ENCODE assay signal across 1 cellular context in the genomic region with DNA sequence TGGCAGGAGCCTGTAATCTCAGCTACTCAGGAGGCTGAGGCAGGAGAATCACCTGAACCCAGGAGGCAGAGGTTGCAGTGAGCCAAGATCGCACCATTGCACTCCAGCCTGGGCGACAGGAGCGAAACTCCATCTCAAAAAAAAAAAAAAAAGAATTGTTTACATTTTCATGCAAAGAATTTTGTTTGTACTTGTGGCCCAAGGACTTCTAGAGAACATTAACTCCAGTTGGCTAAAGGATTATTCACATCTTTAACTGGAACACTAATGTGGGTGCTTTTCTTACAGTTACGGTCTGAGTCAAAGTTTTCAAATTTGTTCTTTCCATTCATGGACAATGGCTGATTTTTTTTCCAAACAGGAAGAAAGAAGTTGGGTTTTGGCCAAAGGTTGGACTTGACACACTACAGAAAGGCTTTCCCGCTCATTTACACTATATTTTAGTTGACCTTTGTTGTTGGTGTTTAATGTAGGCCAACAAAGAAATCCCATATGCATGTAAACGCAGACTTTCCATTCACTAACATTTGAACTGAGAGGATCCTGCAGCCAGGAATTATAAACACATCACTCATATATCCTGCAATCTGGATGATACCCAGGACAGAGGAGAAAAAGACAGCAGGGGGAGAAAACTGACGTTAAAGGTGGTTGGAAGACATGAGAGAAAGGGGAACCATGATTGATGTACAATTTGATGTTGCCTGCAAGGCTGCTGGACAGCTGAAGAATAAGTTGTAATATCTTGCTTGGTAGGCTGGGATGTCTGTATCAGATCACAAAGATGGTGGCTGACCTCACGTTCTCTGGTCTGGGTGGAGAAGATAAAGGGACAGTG.
TF ChIP-seq lines count a peak whose summit lies in the region.

No MANE protein-coding gene starts in this region.

TF ChIP-seq in HepG2, 621 proteins besides CTCF, POLR2A, EP300 and RAD21 (continues in another document):
- TF ChIP-seq SALL1 (CRISPR knock-in tag; IDR thresholded peaks at IDR 0.05) (no peak; the same call in 1 of the 2 replicates), IKZF4 (CRISPR knock-in tag; IDR thresholded peaks at IDR 0.05; ENCODE audit: borderline replicate concordance, low read depth, not compliant biosample characterization) (no peak), MYC (CRISPR knock-in tag; IDR thresholded peaks at IDR 0.05; ENCODE audit: borderline replicate concordance) (no peak), PAX8 (CRISPR knock-in tag; IDR thresholded peaks at IDR 0.05; ENCODE audit: borderline replicate concordance) (no peak), POGZ (CRISPR knock-in tag; IDR thresholded peaks at IDR 0.05) (peak; percentile 72), PITX1 (CRISPR knock-in tag; IDR thresholded peaks at IDR 0.05) (peak; percentile 74; the same call in 1 of the 2 replicates), CC2D1A (CRISPR knock-in tag; IDR thresholded peaks at IDR 0.05) (no peak), ZNF205 (CRISPR knock-in tag; IDR thresholded peaks at IDR 0.05) (no peak), ZSCAN20 (CRISPR knock-in tag; IDR thresholded peaks at IDR 0.05; ENCODE audit: borderline replicate concordance) (0 out of 2 replicates have a peak, but pooled peaks have one; percentile 28), KLF16 (CRISPR knock-in tag; IDR thresholded peaks at IDR 0.05) (peak in 1 of 2 experiments; percentile 60; a peak in 1 of 4 replicates), ZNF543 (CRISPR knock-in tag; IDR thresholded peaks at IDR 0.05) (no peak), RCOR2 (CRISPR knock-in tag; IDR thresholded peaks at IDR 0.05) (peak; percentile 73), PRPF4 (IDR thresholded peaks at IDR 0.05; ENCODE audit: low read depth, low read length, poor library complexity, severe bottlenecking) (no peak), SP1 (IDR thresholded peaks at IDR 0.05) (no peak), SP1 (CRISPR knock-in tag; IDR thresholded peaks at IDR 0.05) (no peak), BCL6 (CRISPR knock-in tag; IDR thresholded peaks at IDR 0.05) (peak; percentile 58), CREB1 (IDR thresholded peaks at IDR 0.05) (no peak), CREB1 (CRISPR knock-in tag; IDR thresholded peaks at IDR 0.05) (peak; percentile 59; the same call in 1 of the 2 replicates), ELF3 (CRISPR knock-in tag; IDR thresholded peaks at IDR 0.05) (peak; percentile 83; the same call in 1 of the 2 replicates), ZSCAN31 (CRISPR knock-in tag; IDR thresholded peaks at IDR 0.05; ENCODE audit: low read depth) (no peak; the same call in 1 of the 2 replicates), ZNF652 (CRISPR knock-in tag; IDR thresholded peaks at IDR 0.05; ENCODE audit: borderline replicate concordance, low read depth) (0 out of 2 replicates have a peak, but pooled peaks have one; percentile 17), SOX13 (IDR thresholded peaks at IDR 0.05) (peak; percentile 82), SOX13 (CRISPR knock-in tag; conservative IDR thresholded peaks at IDR 0.05 in 1 of 2, IDR thresholded peaks at IDR 0.05 in 1 of 2) (peak in 1 of 2 experiments; percentile 96; a peak in 2 of 4 replicates), ELF1 (CRISPR knock-in tag; IDR thresholded peaks at IDR 0.05) (peak; percentile 49; the same call in 1 of the 2 replicates), ZNF747 (CRISPR knock-in tag; IDR thresholded peaks at IDR 0.05; ENCODE audit: borderline replicate concordance) (peak; percentile 1; the same call in 1 of the 2 replicates), ZNF292 (CRISPR knock-in tag; IDR thresholded peaks at IDR 0.05; ENCODE audit: borderline replicate concordance, low read depth) (peak; percentile 69; the same call in 1 of the 2 replicates)
- TF ChIP-seq, protein P1, sequence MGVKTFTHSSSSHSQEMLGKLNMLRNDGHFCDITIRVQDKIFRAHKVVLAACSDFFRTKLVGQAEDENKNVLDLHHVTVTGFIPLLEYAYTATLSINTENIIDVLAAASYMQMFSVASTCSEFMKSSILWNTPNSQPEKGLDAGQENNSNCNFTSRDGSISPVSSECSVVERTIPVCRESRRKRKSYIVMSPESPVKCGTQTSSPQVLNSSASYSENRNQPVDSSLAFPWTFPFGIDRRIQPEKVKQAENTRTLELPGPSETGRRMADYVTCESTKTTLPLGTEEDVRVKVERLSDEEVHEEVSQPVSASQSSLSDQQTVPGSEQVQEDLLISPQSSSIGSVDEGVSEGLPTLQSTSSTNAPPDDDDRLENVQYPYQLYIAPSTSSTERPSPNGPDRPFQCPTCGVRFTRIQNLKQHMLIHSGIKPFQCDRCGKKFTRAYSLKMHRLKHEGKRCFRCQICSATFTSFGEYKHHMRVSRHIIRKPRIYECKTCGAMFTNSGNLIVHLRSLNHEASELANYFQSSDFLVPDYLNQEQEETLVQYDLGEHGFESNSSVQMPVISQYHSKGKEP (CRISPR knock-in tag; IDR thresholded peaks at IDR 0.05), result no peak
- TF ChIP-seq, protein P2, sequence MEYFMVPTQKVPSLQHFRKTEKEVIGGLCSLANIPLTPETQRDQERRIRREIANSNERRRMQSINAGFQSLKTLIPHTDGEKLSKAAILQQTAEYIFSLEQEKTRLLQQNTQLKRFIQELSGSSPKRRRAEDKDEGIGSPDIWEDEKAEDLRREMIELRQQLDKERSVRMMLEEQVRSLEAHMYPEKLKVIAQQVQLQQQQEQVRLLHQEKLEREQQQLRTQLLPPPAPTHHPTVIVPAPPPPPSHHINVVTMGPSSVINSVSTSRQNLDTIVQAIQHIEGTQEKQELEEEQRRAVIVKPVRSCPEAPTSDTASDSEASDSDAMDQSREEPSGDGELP (IDR thresholded peaks at IDR 0.05; ENCODE audit: borderline replicate concordance, low read depth), result peak; percentile 48; the same call in 1 of the 2 replicates
- TF ChIP-seq, protein P3, sequence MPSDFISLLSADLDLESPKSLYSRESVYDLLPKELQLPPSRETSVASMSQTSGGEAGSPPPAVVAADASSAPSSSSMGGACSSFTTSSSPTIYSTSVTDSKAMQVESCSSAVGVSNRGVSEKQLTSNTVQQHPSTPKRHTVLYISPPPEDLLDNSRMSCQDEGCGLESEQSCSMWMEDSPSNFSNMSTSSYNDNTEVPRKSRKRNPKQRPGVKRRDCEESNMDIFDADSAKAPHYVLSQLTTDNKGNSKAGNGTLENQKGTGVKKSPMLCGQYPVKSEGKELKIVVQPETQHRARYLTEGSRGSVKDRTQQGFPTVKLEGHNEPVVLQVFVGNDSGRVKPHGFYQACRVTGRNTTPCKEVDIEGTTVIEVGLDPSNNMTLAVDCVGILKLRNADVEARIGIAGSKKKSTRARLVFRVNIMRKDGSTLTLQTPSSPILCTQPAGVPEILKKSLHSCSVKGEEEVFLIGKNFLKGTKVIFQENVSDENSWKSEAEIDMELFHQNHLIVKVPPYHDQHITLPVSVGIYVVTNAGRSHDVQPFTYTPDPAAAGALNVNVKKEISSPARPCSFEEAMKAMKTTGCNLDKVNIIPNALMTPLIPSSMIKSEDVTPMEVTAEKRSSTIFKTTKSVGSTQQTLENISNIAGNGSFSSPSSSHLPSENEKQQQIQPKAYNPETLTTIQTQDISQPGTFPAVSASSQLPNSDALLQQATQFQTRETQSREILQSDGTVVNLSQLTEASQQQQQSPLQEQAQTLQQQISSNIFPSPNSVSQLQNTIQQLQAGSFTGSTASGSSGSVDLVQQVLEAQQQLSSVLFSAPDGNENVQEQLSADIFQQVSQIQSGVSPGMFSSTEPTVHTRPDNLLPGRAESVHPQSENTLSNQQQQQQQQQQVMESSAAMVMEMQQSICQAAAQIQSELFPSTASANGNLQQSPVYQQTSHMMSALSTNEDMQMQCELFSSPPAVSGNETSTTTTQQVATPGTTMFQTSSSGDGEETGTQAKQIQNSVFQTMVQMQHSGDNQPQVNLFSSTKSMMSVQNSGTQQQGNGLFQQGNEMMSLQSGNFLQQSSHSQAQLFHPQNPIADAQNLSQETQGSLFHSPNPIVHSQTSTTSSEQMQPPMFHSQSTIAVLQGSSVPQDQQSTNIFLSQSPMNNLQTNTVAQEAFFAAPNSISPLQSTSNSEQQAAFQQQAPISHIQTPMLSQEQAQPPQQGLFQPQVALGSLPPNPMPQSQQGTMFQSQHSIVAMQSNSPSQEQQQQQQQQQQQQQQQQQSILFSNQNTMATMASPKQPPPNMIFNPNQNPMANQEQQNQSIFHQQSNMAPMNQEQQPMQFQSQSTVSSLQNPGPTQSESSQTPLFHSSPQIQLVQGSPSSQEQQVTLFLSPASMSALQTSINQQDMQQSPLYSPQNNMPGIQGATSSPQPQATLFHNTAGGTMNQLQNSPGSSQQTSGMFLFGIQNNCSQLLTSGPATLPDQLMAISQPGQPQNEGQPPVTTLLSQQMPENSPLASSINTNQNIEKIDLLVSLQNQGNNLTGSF (CRISPR knock-in tag; IDR thresholded peaks at IDR 0.05), result no peak
- TF ChIP-seq, protein P4, sequence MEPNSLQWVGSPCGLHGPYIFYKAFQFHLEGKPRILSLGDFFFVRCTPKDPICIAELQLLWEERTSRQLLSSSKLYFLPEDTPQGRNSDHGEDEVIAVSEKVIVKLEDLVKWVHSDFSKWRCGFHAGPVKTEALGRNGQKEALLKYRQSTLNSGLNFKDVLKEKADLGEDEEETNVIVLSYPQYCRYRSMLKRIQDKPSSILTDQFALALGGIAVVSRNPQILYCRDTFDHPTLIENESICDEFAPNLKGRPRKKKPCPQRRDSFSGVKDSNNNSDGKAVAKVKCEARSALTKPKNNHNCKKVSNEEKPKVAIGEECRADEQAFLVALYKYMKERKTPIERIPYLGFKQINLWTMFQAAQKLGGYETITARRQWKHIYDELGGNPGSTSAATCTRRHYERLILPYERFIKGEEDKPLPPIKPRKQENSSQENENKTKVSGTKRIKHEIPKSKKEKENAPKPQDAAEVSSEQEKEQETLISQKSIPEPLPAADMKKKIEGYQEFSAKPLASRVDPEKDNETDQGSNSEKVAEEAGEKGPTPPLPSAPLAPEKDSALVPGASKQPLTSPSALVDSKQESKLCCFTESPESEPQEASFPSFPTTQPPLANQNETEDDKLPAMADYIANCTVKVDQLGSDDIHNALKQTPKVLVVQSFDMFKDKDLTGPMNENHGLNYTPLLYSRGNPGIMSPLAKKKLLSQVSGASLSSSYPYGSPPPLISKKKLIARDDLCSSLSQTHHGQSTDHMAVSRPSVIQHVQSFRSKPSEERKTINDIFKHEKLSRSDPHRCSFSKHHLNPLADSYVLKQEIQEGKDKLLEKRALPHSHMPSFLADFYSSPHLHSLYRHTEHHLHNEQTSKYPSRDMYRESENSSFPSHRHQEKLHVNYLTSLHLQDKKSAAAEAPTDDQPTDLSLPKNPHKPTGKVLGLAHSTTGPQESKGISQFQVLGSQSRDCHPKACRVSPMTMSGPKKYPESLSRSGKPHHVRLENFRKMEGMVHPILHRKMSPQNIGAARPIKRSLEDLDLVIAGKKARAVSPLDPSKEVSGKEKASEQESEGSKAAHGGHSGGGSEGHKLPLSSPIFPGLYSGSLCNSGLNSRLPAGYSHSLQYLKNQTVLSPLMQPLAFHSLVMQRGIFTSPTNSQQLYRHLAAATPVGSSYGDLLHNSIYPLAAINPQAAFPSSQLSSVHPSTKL (CRISPR knock-in tag; IDR thresholded peaks at IDR 0.05), result peak; percentile 84
- TF ChIP-seq, protein P5, sequence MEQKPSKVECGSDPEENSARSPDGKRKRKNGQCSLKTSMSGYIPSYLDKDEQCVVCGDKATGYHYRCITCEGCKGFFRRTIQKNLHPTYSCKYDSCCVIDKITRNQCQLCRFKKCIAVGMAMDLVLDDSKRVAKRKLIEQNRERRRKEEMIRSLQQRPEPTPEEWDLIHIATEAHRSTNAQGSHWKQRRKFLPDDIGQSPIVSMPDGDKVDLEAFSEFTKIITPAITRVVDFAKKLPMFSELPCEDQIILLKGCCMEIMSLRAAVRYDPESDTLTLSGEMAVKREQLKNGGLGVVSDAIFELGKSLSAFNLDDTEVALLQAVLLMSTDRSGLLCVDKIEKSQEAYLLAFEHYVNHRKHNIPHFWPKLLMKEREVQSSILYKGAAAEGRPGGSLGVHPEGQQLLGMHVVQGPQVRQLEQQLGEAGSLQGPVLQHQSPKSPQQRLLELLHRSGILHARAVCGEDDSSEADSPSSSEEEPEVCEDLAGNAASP (CRISPR knock-in tag; IDR thresholded peaks at IDR 0.05; ENCODE audit: borderline replicate concordance), result peak; percentile 71; the same call in 1 of the 2 replicates
- TF ChIP-seq, protein P6, sequence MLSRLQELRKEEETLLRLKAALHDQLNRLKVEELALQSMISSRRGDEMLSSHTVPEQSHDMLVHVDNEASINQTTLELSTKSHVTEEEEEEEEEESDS (CRISPR knock-in tag; IDR thresholded peaks at IDR 0.05; ENCODE audit: borderline replicate concordance), result peak; percentile 67; the same call in 1 of the 2 replicates
